ENCODE assay signal across 1 cellular context in genomic region chr5:177434437-177434836, GRCh38.
TF ChIP-seq lines count a peak whose summit lies in the region.

No MANE protein-coding gene starts in this region.

TF ChIP-seq in HepG2, 621 proteins besides CTCF, POLR2A, EP300 and RAD21:
- TF ChIP-seq POLR2G (IDR thresholded peaks at IDR 0.05; ENCODE audit: low read depth, low read length): 0 out of 2 replicates have a peak, but pooled peaks have one; percentile 38
- TF ChIP-seq SMARCE1 (IDR thresholded peaks at IDR 0.05; ENCODE audit: borderline replicate concordance): no peak
